1 cellular context compared by ENCODE assay signal in genomic region chr1:59149435-59149834, GRCh38.
TF ChIP-seq lines count a peak whose summit lies in the region.

No MANE protein-coding gene starts in this region.

TF ChIP-seq in K562, 482 proteins besides CTCF, POLR2A, EP300 and RAD21 (continued from another document):
- TF ChIP-seq CREB3L1 (IDR thresholded peaks at IDR 0.05; ENCODE audit: borderline replicate concordance, low read depth) (no peak), ZNF75A (CRISPR knock-in tag; IDR thresholded peaks at IDR 0.05) (no peak), CBX1 (IDR thresholded peaks at IDR 0.05; ENCODE audit: low read depth) (peak; percentile 28; the same call in 1 of the 2 replicates)
